21 cellular contexts compared by ENCODE assay signal in genomic region chr4:152246659-152247058, GRCh38.
A peak's percentile ranks its signal among the peaks of the same experiment; 100 is the strongest.
DNase-seq lines count a peak whose midpoint lies in the region; ATAC-seq and TF ChIP-seq lines count a peak whose summit lies in the region.
"Had no signal": no experiment of that assay in that cellular context is flagged by ENCODE, and none has a peak within 500 bp of the region (broad histone marks: within the 10 kb centered on the region; RNA-seq: fewer than 3 reads in every experiment).

No MANE protein-coding gene starts in this region.

- H3K9me3 ChIP-seq in CD4-positive, alpha-beta memory T cell (ENCODE audit: control insufficient read depth in 1 of 2, low read length in 2 of 2), result no peaks in the 10 kb centered on the region
- no peaks in the 10 kb centered on the region for H3K9me3 ChIP-seq in lower lobe of right lung
- no peaks in the 10 kb centered on the region for H3K9me3 ChIP-seq in Peyer's patch
- H3K9me3 ChIP-seq: transverse colon had no signal

- H3K27ac ChIP-seq in CD4-positive, alpha-beta memory T cell (ENCODE audit: low read depth, low read length), result no peak overlapping the region
- H3K27ac ChIP-seq in lower lobe of right lung (no peak overlapping the region), Peyer's patch (no peak overlapping the region)
- H3K27ac ChIP-seq: 22Rv1, neural progenitor cell, transverse colon had no signal

- H3K27me3 Mint-ChIP-seq in CD4-positive, alpha-beta memory T cell, result no peaks in the 10 kb centered on the region
- H3K27me3 Mint-ChIP-seq in activated CD8-positive, alpha-beta T cell treated with anti-CD3 and anti-CD28 coated beads for 36 hours, result no peaks in the 10 kb centered on the region
- H3K27me3 Mint-ChIP-seq in effector memory CD8-positive, alpha-beta T cell, result peaks cover 0 to 5% of the 10 kb centered on the region in 2 donors
- H3K27me3 Mint-ChIP-seq: stimulated activated naive CD8-positive, alpha-beta T cell treated with anti-CD3 and anti-CD28 coated beads, Interleukin-15, Interleukin-2, amounts not matched to agents 100 ng/mL and 50 ng/mL, for 24 hours had no signal

- peaks cover 26 to 56% (median 40%) of the 10 kb centered on the region in 4 donors for H3K4me1 Mint-ChIP-seq in CD4-positive, alpha-beta memory T cell
- H3K4me1 Mint-ChIP-seq in activated CD8-positive, alpha-beta T cell treated with anti-CD3 and anti-CD28 coated beads for 36 hours (ENCODE audit: low read depth), result peaks cover 28% of the 10 kb centered on the region
- peaks cover 13 to 22% of the 10 kb centered on the region in 2 donors for H3K4me1 Mint-ChIP-seq in effector memory CD8-positive, alpha-beta T cell (ENCODE audit: low read depth in 2 of 2)
- H3K4me1 Mint-ChIP-seq: neural progenitor cell had no signal

- ATAC-seq in activated CD8-positive, alpha-beta T cell treated with anti-CD3 and anti-CD28 coated beads for 36 hours, result peak; percentile 24
- peak; percentile 66 for ATAC-seq in effector memory CD8-positive, alpha-beta T cell (replicated peaks)
- no peak for ATAC-seq in lower lobe of right lung

- no peaks in the 10 kb centered on the region for H3K36me3 Mint-ChIP-seq in CD4-positive, alpha-beta memory T cell
- H3K36me3 Mint-ChIP-seq in activated CD8-positive, alpha-beta T cell treated with anti-CD3 and anti-CD28 coated beads for 36 hours (ENCODE audit: low read depth), result no peaks in the 10 kb centered on the region
- no peaks in the 10 kb centered on the region for H3K36me3 Mint-ChIP-seq in effector memory CD8-positive, alpha-beta T cell (ENCODE audit: insufficient read depth)
- H3K36me3 Mint-ChIP-seq: neural progenitor cell had no signal

- peak overlapping the region in 1 of 2 donors; percentile 22 for H3K4me3 ChIP-seq in CD4-positive, alpha-beta memory T cell (ENCODE audit: low read length in 2 of 2)
- no peak overlapping the region for H3K4me3 ChIP-seq in lower lobe of right lung
- no peak overlapping the region for H3K4me3 ChIP-seq in Peyer's patch
- H3K4me3 ChIP-seq: neural progenitor cell, transverse colon had no signal

- no peak for TF ChIP-seq CTCF in activated CD8-positive, alpha-beta T cell treated with anti-CD3 and anti-CD28 coated beads for 36 hours (IDR thresholded peaks at IDR 0.05)
- TF ChIP-seq CTCF in lower lobe of right lung (IDR thresholded peaks at IDR 0.05), result no peak
- TF ChIP-seq CTCF in Peyer's patch (IDR thresholded peaks at IDR 0.05), result no peak

- POLR2A ChIA-PET in CD4-positive, alpha-beta memory T cell (lab: Charles Lee; ENCODE audit: partially characterized antibody), result interaction anchor here (1.0 to 4.1 kb wide), 5 partner anchors 9 to 167 kb away, joined by 3 to 34 read pairs (median 5); no protein-coding TSS in a partner anchor
- POLR2A ChIA-PET in activated CD8-positive, alpha-beta T cell treated with anti-CD3 and anti-CD28 coated beads for 36 hours (lab: Charles Lee), result no interaction called here

- peak; percentile 42 for DNase-seq in NCI-H146 (lab: John Stamatoyannopoulos, UW)
- DNase-seq in NCI-H146 treated with DMSO at 0.1 percent for 48 hours (lab: John Stamatoyannopoulos, UW; ENCODE audit: unreplicated experiment), result no peak
- DNase-seq in CD4-positive, alpha-beta memory T cell, result peak in 4 of 5 donors; percentile 25 to 51 (median 38)
- no peak for DNase-seq in activated CD8-positive, alpha-beta T cell treated with anti-CD3 and anti-CD28 coated beads for 36 hours
- no peak for DNase-seq in effector memory CD8-positive, alpha-beta T cell
- DNase-seq in CD1c-positive myeloid dendritic cell (ENCODE audit: extremely low spot score), result no peak
- DNase-seq in lower lobe of right lung, result no peak
- no peak for DNase-seq in Peyer's patch
- DNase-seq: anterior cingulate cortex, Calu3, hippocampal formation, Kasumi-1, left ventricle myocardium superior, NCI-H2029 treated with DMSO at 0.1 percent for 48 hours, T1000, transverse colon had no signal

- H3K4me3 Mint-ChIP-seq in CD4-positive, alpha-beta memory T cell, result peak overlapping the region; percentile 36 to 82 (median 78)
- H3K4me3 Mint-ChIP-seq in activated CD8-positive, alpha-beta T cell treated with anti-CD3 and anti-CD28 coated beads for 36 hours, result no peak overlapping the region
- H3K4me3 Mint-ChIP-seq in effector memory CD8-positive, alpha-beta T cell, result peak overlapping the region; percentile 52 to 73
- H3K4me3 Mint-ChIP-seq: neural progenitor cell; stimulated activated naive CD8-positive, alpha-beta T cell treated with anti-CD3 and anti-CD28 coated beads, Interleukin-15, Interleukin-2, amounts not matched to agents 100 ng/mL and 50 ng/mL, for 24 hours had no signal

- no peaks in the 10 kb centered on the region for H3K27me3 ChIP-seq in CD4-positive, alpha-beta memory T cell (ENCODE audit: insufficient read depth, low read length)
- no peaks in the 10 kb centered on the region for H3K27me3 ChIP-seq in lower lobe of right lung (ENCODE audit: low read depth)
- H3K27me3 ChIP-seq in Peyer's patch, result no peaks in the 10 kb centered on the region
- H3K27me3 ChIP-seq: neural progenitor cell, transverse colon had no signal

- CTCF ChIA-PET in CD4-positive, alpha-beta memory T cell (lab: Charles Lee; ENCODE audit: partially characterized antibody), result interaction anchor here (1.2 to 1.4 kb wide), 2 partner anchors 7 to 145 kb away, joined by 3 to 4 read pairs; no protein-coding TSS in a partner anchor
- CTCF ChIA-PET in activated CD8-positive, alpha-beta T cell treated with anti-CD3 and anti-CD28 coated beads for 36 hours (lab: Charles Lee), result no interaction called here

- intact Hi-C loops in CD4-positive, alpha-beta memory T cell (cut with micrococcal nuclease), result no loop called here
- intact Hi-C loops in activated CD8-positive, alpha-beta T cell treated with anti-CD3 and anti-CD28 coated beads for 36 hours (cut with micrococcal nuclease), result no loop called here
- intact Hi-C loops in lower lobe of right lung (cut with DNase I), result no loop called here

- H3K9me3 Mint-ChIP-seq in CD4-positive, alpha-beta memory T cell, result peaks cover 0 to under 1% (median 0%) of the 10 kb centered on the region in 8 donors
- H3K9me3 Mint-ChIP-seq in activated CD8-positive, alpha-beta T cell treated with anti-CD3 and anti-CD28 coated beads for 36 hours, result peaks cover 1% of the 10 kb centered on the region
- no peaks in the 10 kb centered on the region for H3K9me3 Mint-ChIP-seq in effector memory CD8-positive, alpha-beta T cell
- H3K9me3 Mint-ChIP-seq: activated T-helper 2 cell treated with anti-CD3 and anti-CD28 coated beads, Interferon-gamma antibody, Interleukin-2, Interleukin-4, amounts not matched to agents 10 μg/mL and 5 μg/mL and 100 μg/mL, durations not matched to agents 14 hours and 24 hours and 36 hours; neural progenitor cell; stimulated activated naive CD8-positive, alpha-beta T cell treated with anti-CD3 and anti-CD28 coated beads, Interleukin-15, Interleukin-2, amounts not matched to agents 100 ng/mL and 50 ng/mL, for 24 hours had no signal

- no peaks in the 10 kb centered on the region for H3K36me3 ChIP-seq in CD4-positive, alpha-beta memory T cell (ENCODE audit: insufficient read depth, low read length)
- no peaks in the 10 kb centered on the region for H3K36me3 ChIP-seq in lower lobe of right lung
- no peaks in the 10 kb centered on the region for H3K36me3 ChIP-seq in Peyer's patch
- H3K36me3 ChIP-seq: neural progenitor cell, transverse colon had no signal

- peak overlapping the region; percentile 54 to 96 (median 88) for H3K27ac Mint-ChIP-seq in CD4-positive, alpha-beta memory T cell
- H3K27ac Mint-ChIP-seq in activated CD8-positive, alpha-beta T cell treated with anti-CD3 and anti-CD28 coated beads for 36 hours, result no peak overlapping the region
- peak overlapping the region in 1 of 2 donors; percentile 35 for H3K27ac Mint-ChIP-seq in effector memory CD8-positive, alpha-beta T cell
- H3K27ac Mint-ChIP-seq: activated T-helper 2 cell treated with anti-CD3 and anti-CD28 coated beads, Interferon-gamma antibody, Interleukin-2, Interleukin-4, amounts not matched to agents 10 μg/mL and 5 μg/mL and 100 μg/mL, durations not matched to agents 14 hours and 24 hours and 36 hours; neural progenitor cell; progenitor cell of endocrine pancreas; stimulated activated naive CD8-positive, alpha-beta T cell treated with anti-CD3 and anti-CD28 coated beads, Interleukin-15, Interleukin-2, amounts not matched to agents 100 ng/mL and 50 ng/mL, for 24 hours had no signal

- no peak for TF ChIP-seq POLR2A in Peyer's patch (IDR thresholded peaks at IDR 0.05)

- peaks cover 40% of the 10 kb centered on the region for H3K4me1 ChIP-seq in CD4-positive, alpha-beta memory T cell (ENCODE audit: insufficient read depth, low read length)
- H3K4me1 ChIP-seq in lower lobe of right lung (peaks cover 16% of the 10 kb centered on the region), Peyer's patch (no peaks in the 10 kb centered on the region)
- H3K4me1 ChIP-seq: neural progenitor cell, transverse colon had no signal

Comparison
In these comparisons a context has a peak if more than half of its experiments do, and no peak if none do; other contexts are left out.
1. DNase-seq: peak in NCI-H146 (single experiment) and CD4-positive, alpha-beta memory T cell (4 of 5); none in NCI-H146 treated with DMSO at 0.1 percent for 48 hours (single experiment), activated CD8-positive, alpha-beta T cell treated with anti-CD3 and anti-CD28 coated beads for 36 hours (single experiment), effector memory CD8-positive, alpha-beta T cell (0 of 3), CD1c-positive myeloid dendritic cell (single experiment), lower lobe of right lung (single experiment) and Peyer's patch (0 of 3).
2. ATAC-seq: peak in activated CD8-positive, alpha-beta T cell treated with anti-CD3 and anti-CD28 coated beads for 36 hours (single experiment) and effector memory CD8-positive, alpha-beta T cell (single experiment); none in lower lobe of right lung (0 of 2).